Comparison of ENCODE assay signal across 29 cellular contexts in the genomic region with DNA sequence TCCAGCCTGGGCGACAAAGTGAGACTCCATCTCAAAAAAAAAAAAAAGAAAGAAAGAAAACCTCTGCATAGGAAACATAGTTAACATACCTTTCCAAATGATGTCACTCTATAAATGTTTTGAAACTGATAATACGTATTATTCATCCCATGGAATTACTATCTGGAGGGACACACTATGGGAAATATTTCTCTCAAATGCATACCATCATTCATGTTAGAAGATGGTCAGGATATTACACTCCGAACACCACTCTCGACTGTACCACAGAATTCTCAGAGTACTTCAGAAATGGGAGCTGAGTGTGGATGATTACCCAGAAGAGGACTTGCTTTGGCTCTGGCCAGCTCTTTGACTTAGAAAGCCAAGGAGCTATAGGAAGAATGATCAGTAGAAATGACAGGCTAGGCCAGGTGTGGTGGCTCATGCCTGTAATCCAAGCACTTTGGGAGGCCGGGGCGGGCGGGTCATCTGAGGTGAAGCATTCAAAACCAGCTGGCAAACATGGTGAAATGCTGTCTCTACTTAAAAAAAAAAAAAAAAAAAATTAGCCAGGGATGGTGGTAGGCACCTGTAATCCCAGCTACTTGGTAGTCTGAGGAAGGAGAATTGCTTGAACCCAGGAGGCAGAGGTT. TPM values are rescaled to one million over a fixed set of nuclear protein-coding genes. Genes with fewer than 3 reads are reported as not detected.
DNase-seq lines count a peak whose midpoint lies in the region; FAIRE-seq and TF ChIP-seq lines count a peak whose summit lies in the region.
"Had no signal": no experiment of that assay in that cellular context is flagged by ENCODE, and none has a peak within 500 bp of the region (broad histone marks: within the 10 kb centered on the region; RNA-seq: fewer than 3 reads in every experiment).

No MANE protein-coding gene starts in this region.

- H3K27ac Mint-ChIP-seq in neural crest cell (ENCODE audit: unreplicated experiment) (no peak overlapping the region), CD14-positive monocyte (no peak overlapping the region)
- H3K27ac Mint-ChIP-seq: activated CD4-positive, alpha-beta T cell treated with anti-CD3 and anti-CD28 coated beads, Interleukin-2, amount 10 ng/mL, durations not matched to agents 7 days and 5 days; activated naive CD8-positive, alpha-beta T cell treated with anti-CD3 and anti-CD28 coated beads, Interleukin-2, amount 10 ng/mL, durations not matched to agents 7 days and 5 days; activated T-helper 2 cell treated with anti-CD3 and anti-CD28 coated beads, Interferon-gamma antibody, Interleukin-2, Interleukin-4, amounts not matched to agents 10 μg/mL and 5 μg/mL and 100 μg/mL, durations not matched to agents 14 hours and 24 hours and 36 hours; natural killer cell treated with Interleukin-12 subunit alpha and Interleukin-12 subunit beta and Interleukin-15 and Interleukin-18, amount 100 ng/mL, for 72 hours; T-helper 1 cell treated with Interleukin-12 subunit alpha and Interleukin-12 subunit beta and Interleukin-4 antibody, amounts not matched to agents 30 μg/mL and 1 μg/mL, for 36 hours; type B pancreatic cell had no signal

- peaks cover 12% of the 10 kb centered on the region for H3K27me3 Mint-ChIP-seq in neural crest cell (ENCODE audit: low read depth)
- H3K27me3 Mint-ChIP-seq in CD14-positive monocyte (ENCODE audit: low read depth in 3 of 3), result peaks cover 46 to 51% (median 51%) of the 10 kb centered on the region in 3 donors

- peaks cover 59% of the 10 kb centered on the region for H3K4me1 Mint-ChIP-seq in neural crest cell
- H3K4me1 Mint-ChIP-seq in CD14-positive monocyte, result peaks cover 12% of the 10 kb centered on the region

- FAIRE-seq in urothelium cell line (lab: Jason Lieb, UNC), result no peak
- FAIRE-seq: A204.1, GM18507 had no signal

- DNase-seq in DMS 273 (lab: John Stamatoyannopoulos, UW; ENCODE audit: unreplicated experiment) (peak; percentile 27), DMS 273 treated with DMSO at 0.1 percent for 48 hours (lab: John Stamatoyannopoulos, UW) (no peak), NCI-H226 (peak; percentile 75), astrocyte of the hippocampus (ENCODE audit: low read depth, low spot score) (peak; percentile 49), neural crest cell (ENCODE audit: low read depth, low spot score) (no peak), urothelium cell line (ENCODE audit: low spot score) (no peak), CD14-positive monocyte (ENCODE audit: low spot score) (no peak), HK-2 (ENCODE audit: unreplicated experiment) (no peak)
- DNase-seq: activated CD4-positive, alpha-beta T cell treated with anti-CD3 and anti-CD28 coated beads, Interleukin-2, amount 10 ng/mL, durations not matched to agents 7 days and 5 days; activated CD8-positive, alpha-beta memory T cell treated with anti-CD3 and anti-CD28 coated beads, Interleukin-2, amount 50 U/mL, for 48 hours; activated naive CD8-positive, alpha-beta T cell treated with anti-CD3 and anti-CD28 coated beads, Interleukin-2, amount 10 ng/mL, durations not matched to agents 7 days and 5 days; Caco-2; dermis blood vessel endothelial cell; H7; left lung; midbrain; NCI-H1694; right lobe of liver; SIG-M5 had no signal

- no peaks in the 10 kb centered on the region for H3K36me3 Mint-ChIP-seq in neural crest cell (ENCODE audit: low read depth)
- peaks cover 0 to 2% of the 10 kb centered on the region in 2 donors for H3K36me3 Mint-ChIP-seq in CD14-positive monocyte
- H3K36me3 Mint-ChIP-seq: activated naive CD8-positive, alpha-beta T cell treated with anti-CD3 and anti-CD28 coated beads, Interleukin-2, amount 10 ng/mL, durations not matched to agents 7 days and 5 days; natural killer cell treated with Interleukin-12 subunit alpha and Interleukin-12 subunit beta and Interleukin-15 and Interleukin-18, amount 100 ng/mL, for 72 hours; type B pancreatic cell had no signal

- TF ChIP-seq CTCF in neural crest cell (conservative IDR thresholded peaks at IDR 0.05) (no peak), CD14-positive monocyte (IDR thresholded peaks at IDR 0.05) (no peak)

- H3K9me3 Mint-ChIP-seq in neural crest cell, result no peaks in the 10 kb centered on the region
- peaks cover 0 to 11% (median 4%) of the 10 kb centered on the region in 7 donors for H3K9me3 Mint-ChIP-seq in CD14-positive monocyte
- H3K9me3 Mint-ChIP-seq: activated CD4-positive, alpha-beta T cell treated with anti-CD3 and anti-CD28 coated beads, Interleukin-2, amount 10 ng/mL, durations not matched to agents 7 days and 5 days; activated naive CD8-positive, alpha-beta T cell treated with anti-CD3 and anti-CD28 coated beads, Interleukin-2, amount 10 ng/mL, durations not matched to agents 7 days and 5 days; activated T-helper 2 cell treated with anti-CD3 and anti-CD28 coated beads, Interferon-gamma antibody, Interleukin-2, Interleukin-4, amounts not matched to agents 10 μg/mL and 5 μg/mL and 100 μg/mL, durations not matched to agents 14 hours and 24 hours and 36 hours; natural killer cell treated with Interleukin-12 subunit alpha and Interleukin-12 subunit beta and Interleukin-15 and Interleukin-18, amount 100 ng/mL, for 72 hours; T-helper 1 cell treated with Interleukin-12 subunit alpha and Interleukin-12 subunit beta and Interleukin-4 antibody, amounts not matched to agents 30 μg/mL and 1 μg/mL, for 36 hours; type B pancreatic cell had no signal

- intact Hi-C loops in CD14-positive monocyte (cut with micrococcal nuclease), result no loop called here

- H3K4me3 Mint-ChIP-seq in neural crest cell (peak overlapping the region; percentile 16), CD14-positive monocyte (no peak overlapping the region)
- H3K4me3 Mint-ChIP-seq: activated CD4-positive, alpha-beta T cell treated with anti-CD3 and anti-CD28 coated beads, Interleukin-2, amount 10 ng/mL, durations not matched to agents 7 days and 5 days; activated naive CD8-positive, alpha-beta T cell treated with anti-CD3 and anti-CD28 coated beads, Interleukin-2, amount 10 ng/mL, durations not matched to agents 7 days and 5 days; natural killer cell treated with Interleukin-12 subunit alpha and Interleukin-12 subunit beta and Interleukin-15 and Interleukin-18, amount 100 ng/mL, for 72 hours; T-helper 1 cell treated with Interleukin-12 subunit alpha and Interleukin-12 subunit beta and Interleukin-4 antibody, amounts not matched to agents 30 μg/mL and 1 μg/mL, for 36 hours; type B pancreatic cell had no signal

RNA-seq across cellular contexts. Expression of a gene that starts 5.2 kb away (rescaled TPM):
- total RNA-seq in neural crest cell, result 445 and 455 TPM in 2 replicates
- not detected for polyA plus RNA-seq in CD14-positive monocyte
- total RNA-seq: activated CD4-positive, alpha-beta T cell treated with anti-CD3 and anti-CD28 coated beads, Interleukin-2, amount 10 ng/mL, durations not matched to agents 7 days and 5 days; activated naive CD8-positive, alpha-beta T cell treated with anti-CD3 and anti-CD28 coated beads, Interleukin-2, amount 10 ng/mL, durations not matched to agents 7 days and 5 days; activated T-helper 2 cell treated with anti-CD3 and anti-CD28 coated beads, Interferon-gamma antibody, Interleukin-2, Interleukin-4, amounts not matched to agents 10 μg/mL and 5 μg/mL and 100 μg/mL, durations not matched to agents 14 hours and 24 hours and 36 hours; dermis blood vessel endothelial cell; HT1080; left lung; natural killer cell treated with Interleukin-12 subunit alpha and Interleukin-12 subunit beta and Interleukin-15 and Interleukin-18, amount 100 ng/mL, for 72 hours; OCI-LY7 had no signal

RNA-seq across cellular contexts. Expression of a gene that starts 26.7 kb away (rescaled TPM):
- total RNA-seq in neural crest cell, result 34.9 and 40.1 TPM in 2 replicates
- polyA plus RNA-seq in CD14-positive monocyte, result 10 to 100 TPM; 21.3 to 24.0 TPM

RNA-seq across cellular contexts. Expression of a gene that starts 32.8 kb away (rescaled TPM):
- not detected in 2 replicates for total RNA-seq in neural crest cell
- polyA plus RNA-seq in CD14-positive monocyte, result not detected
- total RNA-seq: activated T-helper 2 cell treated with anti-CD3 and anti-CD28 coated beads, Interferon-gamma antibody, Interleukin-2, Interleukin-4, amounts not matched to agents 10 μg/mL and 5 μg/mL and 100 μg/mL, durations not matched to agents 14 hours and 24 hours and 36 hours; Caco-2; cardiac muscle cell; dermis blood vessel endothelial cell; G401; H7; HT1080; natural killer cell treated with Interleukin-12 subunit alpha and Interleukin-12 subunit beta and Interleukin-15 and Interleukin-18, amount 100 ng/mL, for 72 hours; OCI-LY7 had no signal
- polyA plus RNA-seq: cardiac muscle cell had no signal

RNA-seq across cellular contexts. Expression of a gene that starts 51.5 kb away (rescaled TPM):
- total RNA-seq in neural crest cell, result 3.8 and 6.3 TPM in 2 replicates
- polyA plus RNA-seq in CD14-positive monocyte, result not detected
- total RNA-seq: dermis blood vessel endothelial cell had no signal

Comparison
In these comparisons a context has a peak if more than half of its experiments do, and no peak if none do; other contexts are left out.
1. DNase-seq: peak in DMS 273 (single experiment), NCI-H226 (single experiment) and astrocyte of the hippocampus (single experiment); none in DMS 273 treated with DMSO at 0.1 percent for 48 hours (single experiment), neural crest cell (single experiment), urothelium cell line (single experiment), CD14-positive monocyte (single experiment) and HK-2 (single experiment).